Comparison of ENCODE assay signal across 27 cellular contexts in genomic region chr3:58651268-58651667, GRCh38. TPM values are rescaled to one million over a fixed set of nuclear protein-coding genes. Genes with fewer than 3 reads are reported as not detected.
DNase-seq lines count a peak whose midpoint lies in the region; ATAC-seq and TF ChIP-seq lines count a peak whose summit lies in the region.
"Had no signal": no experiment of that assay in that cellular context is flagged by ENCODE, and none has a peak within 500 bp of the region (broad histone marks: within the 10 kb centered on the region; RNA-seq: fewer than 3 reads in every experiment).

No MANE protein-coding gene starts in this region.

- H4K20me1 ChIP-seq in IMR-90 (ENCODE audit: insufficient read depth, low read length) (no peaks in the 10 kb centered on the region), osteoblast (ENCODE audit: insufficient read depth, low read length) (no peaks in the 10 kb centered on the region)

- ATAC-seq in IMR-90 (ENCODE audit: low read depth) (peak; percentile 51), gastrocnemius medialis (no peak), foreskin keratinocyte (no peak)
- ATAC-seq: A549, GM23338 had no signal

- no peak overlapping the region for H4K8ac ChIP-seq in IMR-90 (ENCODE audit: low read depth in 2 of 2, low read length in 2 of 2)

- TF ChIP-seq POLR2A in IMR-90 (IDR thresholded peaks at IDR 0.05; ENCODE audit: low read depth, low read length) (no peak), gastrocnemius medialis (IDR thresholded peaks at IDR 0.05) (no peak)

- H3K27ac Mint-ChIP-seq in CD14-positive monocyte: no peak overlapping the region
- H3K27ac Mint-ChIP-seq: GM23338, H9, HFFc6, IgD-negative memory B cell had no signal

- no peak overlapping the region for H3K56ac ChIP-seq in IMR-90 (ENCODE audit: extremely low read depth, insufficient read depth, low read length)

- no peak overlapping the region for H3K4me3 Mint-ChIP-seq in CD14-positive monocyte
- H3K4me3 Mint-ChIP-seq: GM23338, H9, HFFc6, IgD-negative memory B cell had no signal

- peaks cover 1 to 2% (median 1%) of the 10 kb centered on the region in 3 donors for H3K27me3 Mint-ChIP-seq in CD14-positive monocyte (ENCODE audit: low read depth in 3 of 3)

- H3K4me3 ChIP-seq in IMR-90 (ENCODE audit: insufficient read depth, low read depth, low read length) (no peak overlapping the region), fibroblast of pulmonary artery (replicated peaks; ENCODE audit: low read depth, low read length) (no peak overlapping the region), osteoblast (ENCODE audit: insufficient read depth, low read length) (no peak overlapping the region), gastrocnemius medialis (no peak overlapping the region)
- H3K4me3 ChIP-seq: A549, GM23338, PC-9, SJSA1 had no signal

- BruUV-seq in IMR-90 (replicated peaks; lab: Mats Ljungman, UMichigan): no TSS peak

- no peaks in the 10 kb centered on the region for H3K79me1 ChIP-seq in IMR-90 (ENCODE audit: low read depth in 1 of 2, low read length in 2 of 2)

- POLR2A ChIA-PET in IMR-90 (lab: Charles Lee; ENCODE audit: unreplicated experiment): no interaction called here

- peaks cover 0 to 2% (median 0%) of the 10 kb centered on the region in 7 donors for H3K9me3 Mint-ChIP-seq in CD14-positive monocyte

- no peak overlapping the region for H2AK5ac ChIP-seq in IMR-90 (ENCODE audit: low read depth, low read length)

- DNase-seq in IMR-90 (peak; percentile 51), dermis blood vessel endothelial cell (peak; percentile 88), fibroblast of pulmonary artery (ENCODE audit: low read depth) (peak; percentile 69), osteoblast (ENCODE audit: insufficient read length, low spot score, missing footprints) (peak; percentile 56), gastrocnemius medialis (no peak), glomerular visceral epithelial cell (ENCODE audit: extremely low spot score) (no peak), foreskin keratinocyte (no peak), CD14-positive monocyte (ENCODE audit: low spot score) (no peak)
- DNase-seq: Calu3, DMS153, H9, HFFc6, NCI-H1048, NCI-H1417, NCI-H1694, NCI-H2029 treated with DMSO at 0.1 percent for 48 hours, NCI-H446 treated with DMSO at 0.1 percent for 48 hours, NCI-H526, PC-9, Right ventricle myocardium superior had no signal

- TF ChIP-seq CTCF in IMR-90 (conservative IDR thresholded peaks at IDR 0.05; ENCODE audit: low read depth, low read length) (no peak), fibroblast of pulmonary artery (IDR thresholded peaks at IDR 0.05; ENCODE audit: low read length, missing control alignments) (no peak), osteoblast (IDR thresholded peaks at IDR 0.05; ENCODE audit: extremely low read depth, low read depth, low read length) (no peak), gastrocnemius medialis (IDR thresholded peaks at IDR 0.05 in 4 of 5, conservative IDR thresholded peaks at IDR 0.05 in 1 of 5) (no peak), foreskin keratinocyte (conservative IDR thresholded peaks at IDR 0.05) (no peak), CD14-positive monocyte (IDR thresholded peaks at IDR 0.05) (no peak)

- no peaks in the 10 kb centered on the region for H3K36me3 Mint-ChIP-seq in CD14-positive monocyte
- H3K36me3 Mint-ChIP-seq: IgD-negative memory B cell had no signal

- in situ Hi-C loops in IMR-90 (cut with MboI; ENCODE audit: low sequenced_read_pairs): no loop called here
- in situ Hi-C loops in gastrocnemius medialis (cut with MboI; ENCODE audit: low sequenced_read_pairs in 4 of 4): no loop called here

- no peak overlapping the region for H3K18ac ChIP-seq in IMR-90 (ENCODE audit: low read depth, low read length)

- intact Hi-C loops in IMR-90 (cut with micrococcal nuclease) (no loop called here), gastrocnemius medialis (cut with DNase I; ENCODE audit: low total_unique reads) (no loop called here), CD14-positive monocyte (cut with micrococcal nuclease) (no loop called here)

- H2BK120ac ChIP-seq in IMR-90 (ENCODE audit: low read depth, low read length): no peak overlapping the region

- no peak overlapping the region for H3K4ac ChIP-seq in IMR-90 (ENCODE audit: low read depth, low read length)

- H2AFZ ChIP-seq in IMR-90 (replicated peaks; ENCODE audit: low read length, poor library complexity): peak overlapping the region; percentile 58
- H2AFZ ChIP-seq in osteoblast (ENCODE audit: low read length): no peak overlapping the region
- H2AFZ ChIP-seq: GM23338, PC-9 had no signal

- H3K9me1 ChIP-seq in IMR-90 (ENCODE audit: insufficient read depth, low read length): no peaks in the 10 kb centered on the region; the same call in 1 of the 2 replicates

- peaks cover 19% of the 10 kb centered on the region for H3K27me3 ChIP-seq in IMR-90 (ENCODE audit: control insufficient read depth, insufficient read depth, low read length)
- no peaks in the 10 kb centered on the region for H3K27me3 ChIP-seq in osteoblast (ENCODE audit: insufficient read depth, low read length)
- no peaks in the 10 kb centered on the region for H3K27me3 ChIP-seq in gastrocnemius medialis
- peaks cover 10% of the 10 kb centered on the region for H3K27me3 ChIP-seq in foreskin keratinocyte
- H3K27me3 ChIP-seq: SJSA1 had no signal

- H2BK5ac ChIP-seq in IMR-90 (ENCODE audit: low read depth, low read length, poor library complexity, severe bottlenecking): no peak overlapping the region

- H3K36me3 ChIP-seq in IMR-90 (ENCODE audit: control insufficient read depth, insufficient read depth, low read length) (no peaks in the 10 kb centered on the region), osteoblast (ENCODE audit: insufficient read depth, low read length) (no peaks in the 10 kb centered on the region), gastrocnemius medialis (no peaks in the 10 kb centered on the region)
- H3K36me3 ChIP-seq: SJSA1 had no signal

- CTCF ChIA-PET in IMR-90 (lab: Yijun Ruan, JAX): no interaction called here

- H4K91ac ChIP-seq in IMR-90 (ENCODE audit: insufficient read depth, low read depth, low read length): no peak overlapping the region

- peaks cover 6% of the 10 kb centered on the region for H3K9me3 ChIP-seq in IMR-90 (ENCODE audit: control insufficient read depth, insufficient read depth, low read length)
- H3K9me3 ChIP-seq in osteoblast (ENCODE audit: low read depth, low read length): no peaks in the 10 kb centered on the region
- H3K9me3 ChIP-seq in gastrocnemius medialis: no peaks in the 10 kb centered on the region
- H3K9me3 ChIP-seq: A549, SJSA1 had no signal

- H3K4me2 ChIP-seq in IMR-90 (ENCODE audit: low read depth, low read length) (no peak overlapping the region), osteoblast (ENCODE audit: insufficient read depth, low read length) (peak overlapping the region; percentile 24)
- H3K4me2 ChIP-seq: A549, GM23338, KMS-11, PC-9 had no signal

- no peak overlapping the region for H3K14ac ChIP-seq in IMR-90 (replicated peaks; ENCODE audit: low read depth, low read length)

- H4K5ac ChIP-seq in IMR-90 (ENCODE audit: low read depth, low read length): no peak overlapping the region

- no peaks in the 10 kb centered on the region for H3K79me2 ChIP-seq in osteoblast (ENCODE audit: insufficient read depth, low read length)

- H3K9ac ChIP-seq in IMR-90 (ENCODE audit: low read depth, low read length): no peak overlapping the region
- H3K9ac ChIP-seq: KMS-11 had no signal

- H3K4me1 Mint-ChIP-seq in CD14-positive monocyte: peaks cover 4% of the 10 kb centered on the region
- H3K4me1 Mint-ChIP-seq: GM23338, H9, IgD-negative memory B cell had no signal

- dilution Hi-C loops in IMR-90 (cut with HindIII; ENCODE audit: low sequenced_read_pairs, unreplicated experiment): no loop called here

- peaks cover 3% of the 10 kb centered on the region for H3K4me1 ChIP-seq in IMR-90 (ENCODE audit: control insufficient read depth, insufficient read depth, low read length)
- H3K4me1 ChIP-seq in osteoblast (ENCODE audit: insufficient read depth, low read length): peaks cover 3% of the 10 kb centered on the region
- H3K4me1 ChIP-seq in gastrocnemius medialis: no peaks in the 10 kb centered on the region
- no peaks in the 10 kb centered on the region for H3K4me1 ChIP-seq in foreskin keratinocyte
- H3K4me1 ChIP-seq: A549, SJSA1 had no signal

- no peak overlapping the region for H3K27ac ChIP-seq in IMR-90 (ENCODE audit: insufficient read depth, low read length)
- H3K27ac ChIP-seq in osteoblast (ENCODE audit: low read depth, low read length): no peak overlapping the region
- no peak overlapping the region for H3K27ac ChIP-seq in gastrocnemius medialis
- H3K27ac ChIP-seq in foreskin keratinocyte: no peak overlapping the region
- H3K27ac ChIP-seq: A549, KMS-11, PC-9, SJSA1 had no signal

- H2BK15ac ChIP-seq in IMR-90 (ENCODE audit: low read depth, low read length): no peak overlapping the region

- no peak overlapping the region for H2AK9ac ChIP-seq in IMR-90 (replicated peaks; ENCODE audit: low read depth, low read length, poor library complexity)

- H2BK20ac ChIP-seq in IMR-90 (ENCODE audit: low read depth, low read length): no peak overlapping the region

- no peak overlapping the region for H3K23ac ChIP-seq in IMR-90 (ENCODE audit: low read depth, low read length)

- no peak for TF ChIP-seq RAD21 in IMR-90 (IDR thresholded peaks at IDR 0.05; ENCODE audit: low read length)

TF ChIP-seq in IMR-90, 13 proteins besides CTCF, POLR2A, EP300 and RAD21 (continues in another document):
- TF ChIP-seq MAZ (IDR thresholded peaks at IDR 0.05; ENCODE audit: borderline replicate concordance, low read depth, low read length): no peak
- no peak for TF ChIP-seq MXI1 (IDR thresholded peaks at IDR 0.05; ENCODE audit: borderline replicate concordance, low read depth, low read length)
- TF ChIP-seq BHLHE40 (IDR thresholded peaks at IDR 0.05; ENCODE audit: low read depth, low read length): no peak
- TF ChIP-seq RCOR1 (IDR thresholded peaks at IDR 0.05; ENCODE audit: insufficient replicate concordance, low read length): no peak
- no peak for TF ChIP-seq USF2 (IDR thresholded peaks at IDR 0.05; ENCODE audit: low read depth, low read length)
- TF ChIP-seq MAFK (IDR thresholded peaks at IDR 0.05; ENCODE audit: low read depth, low read length): no peak

RNA-seq across cellular contexts. Expression of gene FAM3D, which starts 15.3 kb away (rescaled TPM):
- total RNA-seq in IMR-90 (2012; rRNA removed): not detected in 2 replicates
- not detected in 2 replicates for polyA plus RNA-seq in IMR-90 (2012; rRNA removed)
- not detected in 2 replicates for polyA plus RNA-seq in IMR-90 (2012; cell fraction: cytosol; rRNA removed)
- not detected in 2 replicates for polyA plus RNA-seq in IMR-90 (2012; cell fraction: nucleus; rRNA removed; ENCODE audit: low replicate concordance)
- 0.51 TPM in 1 of 2 replicates, not detected in the other for total RNA-seq in dermis blood vessel endothelial cell
- total RNA-seq in osteoblast: not detected in 2 replicates
- total RNA-seq in gastrocnemius medialis: under 1 TPM in 1 of 4 donors, not detected in 3; 0.83 TPM
- not detected in 2 replicates for total RNA-seq in foreskin keratinocyte
- polyA plus RNA-seq in foreskin keratinocyte: not detected in 2 replicates
- 1 to 10 TPM in 1 of 2 donors, under 1 TPM in 1; 0.71 to 1.9 TPM for polyA plus RNA-seq in CD14-positive monocyte
- total RNA-seq: G401, GM23338, H9, HFFc6, PC-9, Right ventricle myocardium superior, RPMI7951, SJSA1 had no signal
- polyA plus RNA-seq: A549, IgD-negative memory B cell had no signal

Comparison
In these comparisons a context has a peak if more than half of its experiments do, and no peak if none do; other contexts are left out.
1. DNase-seq: peak in IMR-90 (single experiment), dermis blood vessel endothelial cell (single experiment), fibroblast of pulmonary artery (single experiment) and osteoblast (single experiment); none in gastrocnemius medialis (0 of 2), glomerular visceral epithelial cell (single experiment), foreskin keratinocyte (0 of 2) and CD14-positive monocyte (single experiment).